ENCODE assay signal across 8 cellular contexts in genomic region chr1:32400876-32401631, GRCh38. TPM values are rescaled to one million over a fixed set of nuclear protein-coding genes. Genes with fewer than 3 reads are reported as not detected.
A peak's percentile ranks its signal among the peaks of the same experiment; 100 is the strongest.
DNase-seq lines count a peak whose midpoint lies in the region; ATAC-seq and TF ChIP-seq lines count a peak whose summit lies in the region.

No MANE protein-coding gene starts in this region.

- H3K27me3 ChIP-seq in lung (ENCODE audit: control insufficient read depth, insufficient read depth): no peaks in the 10 kb centered on the region

- no peaks in the 10 kb centered on the region for H3K36me3 ChIP-seq in lung (ENCODE audit: control insufficient read depth in 2 of 2, insufficient read depth in 2 of 2, low read length in 2 of 2)

- no peaks in the 10 kb centered on the region for H3K36me3 Mint-ChIP-seq in activated CD4-positive, alpha-beta memory T cell treated with anti-CD3 and anti-CD28 coated beads for 36 hours

- no peak overlapping the region for H3K27ac ChIP-seq in lung (ENCODE audit: low read depth in 1 of 2, low read length in 1 of 2)

- peaks cover 2% of the 10 kb centered on the region for H3K9me3 Mint-ChIP-seq in activated CD4-positive, alpha-beta memory T cell treated with anti-CD3 and anti-CD28 coated beads for 36 hours

- H3K27ac Mint-ChIP-seq in activated CD4-positive, alpha-beta memory T cell treated with anti-CD3 and anti-CD28 coated beads for 36 hours: peak overlapping the region; percentile 57

- intact Hi-C loops in activated CD4-positive, alpha-beta memory T cell treated with anti-CD3 and anti-CD28 coated beads for 36 hours (cut with micrococcal nuclease): loop anchor here (1.0 kb wide), 1 partner anchor 13 kb away; no protein-coding TSS in a partner anchor

- no peak overlapping the region for H3K4me3 Mint-ChIP-seq in activated CD4-positive, alpha-beta memory T cell treated with anti-CD3 and anti-CD28 coated beads for 36 hours

- 42 to 43% methylated on average over 13 of the region's 13 CpGs for WGBS in lung, 2 donors

- DNase-seq in AG09309 (ENCODE audit: low read depth) (peak; percentile 83), H4 (ENCODE audit: low spot score) (peak; percentile 72), NCI-H510A (lab: John Stamatoyannopoulos, UW) (peak; percentile 42), lung (ENCODE audit: low spot score) (peak; percentile 84)
- peak; percentile 68 for DNase-seq in activated CD4-positive, alpha-beta memory T cell treated with anti-CD3 and anti-CD28 coated beads for 36 hours
- peak; percentile 40 for DNase-seq in effector CD8-positive, alpha-beta T cell (lab: John Stamatoyannopoulos, UW)
- DNase-seq in stimulated activated CD4-positive, alpha-beta T cell treated with anti-CD3 and anti-CD28 coated beads, Interleukin-4, amount 100 ng/mL, for 48 hours (ENCODE audit: low read depth in 2 of 2): peak; percentile 52 to 54

- POLR2A ChIA-PET in activated CD4-positive, alpha-beta memory T cell treated with anti-CD3 and anti-CD28 coated beads for 36 hours (lab: Charles Lee): no interaction called here

- CTCF ChIA-PET in activated CD4-positive, alpha-beta memory T cell treated with anti-CD3 and anti-CD28 coated beads for 36 hours (lab: Charles Lee): interaction anchor here (0.6 to 3.4 kb wide), 25 partner anchors 10 to 726 kb away, joined by 3 to 56 read pairs (median 3); partner anchors contain the start of gene CCDC28B

- no peak overlapping the region for H3K4me3 ChIP-seq in AG09309 (ENCODE audit: control insufficient read depth, low read depth, low read length)
- H3K4me3 ChIP-seq in lung: no peak overlapping the region

- peaks cover 2% of the 10 kb centered on the region for H3K4me1 Mint-ChIP-seq in activated CD4-positive, alpha-beta memory T cell treated with anti-CD3 and anti-CD28 coated beads for 36 hours (ENCODE audit: low read depth)

- H3K27me3 Mint-ChIP-seq in activated CD4-positive, alpha-beta memory T cell treated with anti-CD3 and anti-CD28 coated beads for 36 hours: no peaks in the 10 kb centered on the region

- TF ChIP-seq CTCF in AG09309 (IDR thresholded peaks at IDR 0.05; ENCODE audit: control insufficient read depth, insufficient read depth, low read depth, low read length, missing control alignments) (peak; percentile 93), lung (IDR thresholded peaks at IDR 0.05; ENCODE audit: control extremely low read depth, extremely low read depth) (peak; percentile 64)

- ATAC-seq in lung (ENCODE audit: insufficient read depth, low FRiP score): peak; percentile 96
- ATAC-seq in GM19452 (IDR thresholded peaks at IDR 0.05; ENCODE audit: unreplicated experiment): no peak

- no peaks in the 10 kb centered on the region for H3K9me3 ChIP-seq in lung (ENCODE audit: control insufficient read depth in 2 of 2, insufficient read depth in 1 of 2, low read length in 1 of 2)

- H3K4me1 ChIP-seq in lung (ENCODE audit: control insufficient read depth in 2 of 2, insufficient read depth in 2 of 2, low read length in 2 of 2): no peaks in the 10 kb centered on the region

RNA-seq across cellular contexts. Expression of gene BSDC1, which starts 6.8 kb away (rescaled TPM):
- 47.0 and 47.5 TPM in 2 replicates for total RNA-seq in H4 (2014; rRNA removed; shearing (Covaris generic))
- 10 to 100 TPM; 32.1 to 33.2 TPM for total RNA-seq in activated CD4-positive, alpha-beta memory T cell treated with anti-CD3 and anti-CD28 coated beads for 36 hours
- 10 to 100 TPM; 58.7 to 80.5 TPM for total RNA-seq in lung
- polyA plus RNA-seq in lung: 10 to 100 TPM; 32.8 to 38.0 TPM

RNA-seq across cellular contexts. Expression of gene TSSK3, which starts 38.7 kb away (rescaled TPM):
- total RNA-seq in H4 (2014; rRNA removed; shearing (Covaris generic)): 0.08 and 0.90 TPM in 2 replicates
- under 1 TPM; 0.69 to 0.90 TPM for total RNA-seq in activated CD4-positive, alpha-beta memory T cell treated with anti-CD3 and anti-CD28 coated beads for 36 hours
- 1 to 10 TPM in 1 of 2 donors, under 1 TPM in 1; 0.46 to 1.4 TPM for total RNA-seq in lung
- polyA plus RNA-seq in lung: 1 to 10 TPM in 1 of 2 donors, under 1 TPM in 1; 0.37 to 1.0 TPM

RNA-seq across cellular contexts. Expression of gene FAM229A, which starts 38.8 kb away (rescaled TPM):
- total RNA-seq in H4 (2014; rRNA removed; shearing (Covaris generic)): 0.12 and 0.16 TPM in 2 replicates
- total RNA-seq in activated CD4-positive, alpha-beta memory T cell treated with anti-CD3 and anti-CD28 coated beads for 36 hours: 1 to 10 TPM; 3.6 to 4.2 TPM
- 1 to 10 TPM; 2.2 to 7.0 TPM for total RNA-seq in lung
- polyA plus RNA-seq in lung: 1 to 10 TPM; 3.2 to 7.2 TPM
